In genomic region chr3:38455639-38456430, GRCh38 we compare ENCODE assay signal across 8 cellular contexts. TPM values are rescaled to one million over a fixed set of nuclear protein-coding genes. Genes with fewer than 3 reads are reported as not detected.
DNase-seq lines count a peak whose midpoint lies in the region; TF ChIP-seq lines count a peak whose summit lies in the region.

No MANE protein-coding gene starts in this region.

- H3K36me3 ChIP-seq in Karpas-422 (ENCODE audit: insufficient read depth, low read length) (no peaks in the 10 kb centered on the region), mesenchymal stem cell (ENCODE audit: control insufficient read depth in 1 of 2, insufficient read depth in 2 of 2, low read depth in 1 of 2, low read length in 2 of 2) (no peaks in the 10 kb centered on the region), vagina (no peaks in the 10 kb centered on the region)

- no peak overlapping the region for H2AK5ac ChIP-seq in mesenchymal stem cell (ENCODE audit: low read length, severe bottlenecking)

- H3K4me2 ChIP-seq in Karpas-422 (ENCODE audit: low read depth, low read length, poor library complexity, severe bottlenecking) (peak overlapping the region; percentile 80), mesenchymal stem cell (ENCODE audit: low read length, poor library complexity, severe bottlenecking) (peak overlapping the region; percentile 100)

- intact Hi-C loops in vagina (cut with DNase I), result loop anchor here (10.0 kb wide), 1 partner anchor 321 kb away; the partner anchor contains the start of genes ACAA1 and MYD88

- no peak for TF ChIP-seq POLR2A in vagina (IDR thresholded peaks at IDR 0.05)

- H2BK15ac ChIP-seq in mesenchymal stem cell (ENCODE audit: low read depth, poor library complexity, severe bottlenecking), result no peak overlapping the region

- no peak overlapping the region for H4K8ac ChIP-seq in mesenchymal stem cell (ENCODE audit: low read length)

- peaks cover 56% of the 10 kb centered on the region for H3K79me1 ChIP-seq in mesenchymal stem cell (replicated peaks; ENCODE audit: low read length, poor library complexity, severe bottlenecking)

- H3K4me1 ChIP-seq in Karpas-422 (ENCODE audit: low read length) (peaks cover 23% of the 10 kb centered on the region), mesenchymal stem cell (ENCODE audit: control insufficient read depth, insufficient read depth, low read depth, low read length) (peaks cover 24% of the 10 kb centered on the region), vagina (peaks cover 64% of the 10 kb centered on the region)

- H3K79me2 ChIP-seq in Karpas-422 (ENCODE audit: low read length), result no peaks in the 10 kb centered on the region

- no peak overlapping the region for H3K14ac ChIP-seq in mesenchymal stem cell (ENCODE audit: low read length in 2 of 2)

- H3K23ac ChIP-seq in mesenchymal stem cell (ENCODE audit: low read length in 2 of 2), result no peak overlapping the region

- H3K9ac ChIP-seq in Karpas-422 (ENCODE audit: low read length), result peak overlapping the region; percentile 75; the same call in 1 of the 2 replicates
- peak overlapping the region; percentile 69 for H3K9ac ChIP-seq in mesenchymal stem cell (ENCODE audit: low read length)

- DNase-seq in NCI-H345 (lab: John Stamatoyannopoulos, UW) (peak; percentile 50), NCI-H345 treated with DMSO at 0.1 percent for 48 hours (lab: John Stamatoyannopoulos, UW; ENCODE audit: unreplicated experiment) (no peak), Karpas-422 (no peak), cerebellum (ENCODE audit: low spot score) (peak; percentile 68), mesenchymal stem cell (peak; percentile 60), vagina (ENCODE audit: extremely low spot score in 2 of 2) (no peak), LoVo (ENCODE audit: low spot score) (no peak), NCI-H187 treated with DMSO at 0.1 percent for 48 hours (lab: John Stamatoyannopoulos, UW) (no peak)

- H4K20me1 ChIP-seq in Karpas-422 (ENCODE audit: insufficient read depth, low read depth, low read length), result peaks cover 23% of the 10 kb centered on the region; the same call in 1 of the 2 replicates

- H3K18ac ChIP-seq in mesenchymal stem cell (ENCODE audit: low read depth in 1 of 2, low read length in 2 of 2), result peak overlapping the region in 1 of 2 experiments; percentile 61

- H3K4ac ChIP-seq in mesenchymal stem cell (ENCODE audit: low read depth in 1 of 2, low read length in 2 of 2), result no peak overlapping the region

- no peak for TF ChIP-seq CTCF in vagina (IDR thresholded peaks at IDR 0.05)

- no peaks in the 10 kb centered on the region for H3K9me3 ChIP-seq in Karpas-422 (ENCODE audit: low read length)
- peaks cover under 1% of the 10 kb centered on the region for H3K9me3 ChIP-seq in mesenchymal stem cell (ENCODE audit: control insufficient read depth, low read length)
- no peaks in the 10 kb centered on the region for H3K9me3 ChIP-seq in vagina

- H4K91ac ChIP-seq in mesenchymal stem cell (ENCODE audit: low read length), result no peak overlapping the region

- no peaks in the 10 kb centered on the region for H3K9me2 ChIP-seq in Karpas-422 (replicated peaks; ENCODE audit: insufficient read depth, low read length)

- no peak overlapping the region for H2BK12ac ChIP-seq in mesenchymal stem cell (ENCODE audit: low read length in 2 of 2)

- WGBS in mesenchymal stem cell, result 9% methylated on average over 15 of the region's 15 CpGs

- H3K27me3 ChIP-seq in Karpas-422 (ENCODE audit: low read length), result no peaks in the 10 kb centered on the region; the same call in 1 of the 2 replicates
- H3K27me3 ChIP-seq in mesenchymal stem cell (ENCODE audit: control insufficient read depth in 1 of 2, insufficient read depth in 1 of 2, low read length in 2 of 2), result peaks cover 0 to 5% of the 10 kb centered on the region in 2 experiments
- H3K27me3 ChIP-seq in vagina, result no peaks in the 10 kb centered on the region

- no peak overlapping the region for H2AFZ ChIP-seq in Karpas-422 (ENCODE audit: low read length)
- H2AFZ ChIP-seq in mesenchymal stem cell (ENCODE audit: low read depth, low read length), result no peak overlapping the region

- H3K27ac ChIP-seq in Karpas-422 (ENCODE audit: low read length), result no peak overlapping the region
- no peak overlapping the region for H3K27ac ChIP-seq in mesenchymal stem cell (ENCODE audit: low read length, poor library complexity, severe bottlenecking)
- peak overlapping the region; percentile 86 for H3K27ac ChIP-seq in vagina

- no peak overlapping the region for H2BK5ac ChIP-seq in mesenchymal stem cell (ENCODE audit: low read depth, low read length, poor library complexity, severe bottlenecking)

- H2BK120ac ChIP-seq in mesenchymal stem cell (ENCODE audit: low read depth, low read length), result no peak overlapping the region

- H3K4me3 ChIP-seq in Karpas-422 (ENCODE audit: low read length) (peak overlapping the region; percentile 81), mesenchymal stem cell (ENCODE audit: insufficient read depth in 1 of 2, low read depth in 1 of 2, low read length in 2 of 2) (peak overlapping the region; percentile 84 to 85), vagina (peak overlapping the region; percentile 80 to 92)

RNA-seq across cellular contexts. Expression of gene ACVR2B, which starts 2.1 kb away (rescaled TPM):
- total RNA-seq in Karpas-422 (2014; rRNA removed; shearing (Covaris generic); ENCODE audit: low replicate concordance), result 2.4 and 3.5 TPM in 2 replicates
- total RNA-seq in cerebellum, result 47.0 TPM
- polyA plus RNA-seq in mesenchymal stem cell (2013, experiment 1 of 2), result 1.2 TPM
- 1.1 TPM for polyA plus RNA-seq in mesenchymal stem cell (2013, experiment 2 of 2)
- 3.7 TPM for total RNA-seq in vagina

RNA-seq across cellular contexts. Expression of gene EXOG, which starts 40.3 kb away (rescaled TPM):
- 21.4 and 33.2 TPM in 2 replicates for total RNA-seq in Karpas-422 (2014; rRNA removed; shearing (Covaris generic); ENCODE audit: low replicate concordance)
- total RNA-seq in cerebellum, result 26.6 TPM
- 8.5 TPM for polyA plus RNA-seq in mesenchymal stem cell (2013, experiment 1 of 2)
- polyA plus RNA-seq in mesenchymal stem cell (2013, experiment 2 of 2), result 7.9 TPM
- total RNA-seq in vagina, result 8.8 TPM

Comparison
In these comparisons a context has a peak if more than half of its experiments do, and no peak if none do; other contexts are left out.
1. DNase-seq: peak in NCI-H345 (single experiment), cerebellum (single experiment) and mesenchymal stem cell (single experiment); none in NCI-H345 treated with DMSO at 0.1 percent for 48 hours (single experiment), Karpas-422 (single experiment), vagina (0 of 2), LoVo (single experiment) and NCI-H187 treated with DMSO at 0.1 percent for 48 hours (single experiment).
2. RNA of gene ACVR2B, which starts 2.1 kb away (total RNA-seq): 47.0 TPM in cerebellum (single experiment); 3.7 TPM in vagina (single experiment) and 2.4 to 3.5 TPM in Karpas-422; every median in the first group is over 10 times any median in the second.
3. Peak in every context shown above with its lines, with median percentiles within 50 percentile points of each other: H3K4me3 ChIP-seq.